Comparison of ENCODE assay signal across 10 cellular contexts in genomic region chr12:124920353-124920935, GRCh38. TPM values are rescaled to one million over a fixed set of nuclear protein-coding genes. Genes with fewer than 3 reads are reported as not detected.
DNase-seq lines count a peak whose midpoint lies in the region; ATAC-seq and TF ChIP-seq lines count a peak whose summit lies in the region.
"Had no signal": no experiment of that assay in that cellular context is flagged by ENCODE, and none has a peak within 500 bp of the region (broad histone marks: within the 10 kb centered on the region; RNA-seq: fewer than 3 reads in every experiment).

No MANE protein-coding gene starts in this region.

- H3K4me3 Mint-ChIP-seq in stimulated activated naive CD8-positive, alpha-beta T cell treated with anti-CD3 and anti-CD28 coated beads, Interleukin-15, Interleukin-2, amounts not matched to agents 100 ng/mL and 50 ng/mL, for 24 hours = peak overlapping the region; percentile 81
- peak overlapping the region; percentile 66 to 98 (median 84) for H3K4me3 Mint-ChIP-seq in naive B cell

- peaks cover 80% of the 10 kb centered on the region for H3K4me1 Mint-ChIP-seq in stimulated activated naive CD8-positive, alpha-beta T cell treated with anti-CD3 and anti-CD28 coated beads, Interleukin-15, Interleukin-2, amounts not matched to agents 100 ng/mL and 50 ng/mL, for 24 hours (ENCODE audit: low read depth)
- H3K4me1 Mint-ChIP-seq in naive B cell = peaks cover 58 to 86% (median 63%) of the 10 kb centered on the region in 3 donors

- H3K9me3 ChIP-seq in breast epithelium = no peaks in the 10 kb centered on the region

- in situ Hi-C loops in KBM-7 (cut with MboI; ENCODE audit: low pct_unique_long_range_greater_than_20kb, low sequenced_read_pairs) = no loop called here

- no peaks in the 10 kb centered on the region for H3K27me3 ChIP-seq in breast epithelium

- TF ChIP-seq POLR2A in breast epithelium (IDR thresholded peaks at IDR 0.05) = no peak

- intact Hi-C loops in breast epithelium (cut with DNase I; ENCODE audit: low total_unique reads) = no loop called here

- no peak overlapping the region for H3K4me3 ChIP-seq in breast epithelium

- peak overlapping the region; percentile 98 for H3K27ac Mint-ChIP-seq in stimulated activated naive CD8-positive, alpha-beta T cell treated with anti-CD3 and anti-CD28 coated beads, Interleukin-15, Interleukin-2, amounts not matched to agents 100 ng/mL and 50 ng/mL, for 24 hours
- H3K27ac Mint-ChIP-seq in naive B cell = peak overlapping the region; percentile 95 to 100 (median 98)

- peaks cover 5 to 9% of the 10 kb centered on the region in 2 donors for H3K4me1 ChIP-seq in breast epithelium

- H3K27ac ChIP-seq in breast epithelium = peak overlapping the region; percentile 73 to 98

- TF ChIP-seq CTCF in breast epithelium (IDR thresholded peaks at IDR 0.05) = no peak

- H3K9me3 Mint-ChIP-seq in stimulated activated naive CD8-positive, alpha-beta T cell treated with anti-CD3 and anti-CD28 coated beads, Interleukin-15, Interleukin-2, amounts not matched to agents 100 ng/mL and 50 ng/mL, for 24 hours = no peaks in the 10 kb centered on the region
- peaks cover 0 to 3% (median 0%) of the 10 kb centered on the region in 7 donors for H3K9me3 Mint-ChIP-seq in naive B cell

- H3K36me3 ChIP-seq in breast epithelium = no peaks in the 10 kb centered on the region

- H3K36me3 Mint-ChIP-seq in stimulated activated naive CD8-positive, alpha-beta T cell treated with anti-CD3 and anti-CD28 coated beads, Interleukin-15, Interleukin-2, amounts not matched to agents 100 ng/mL and 50 ng/mL, for 24 hours (ENCODE audit: low read depth) = peaks cover 4% of the 10 kb centered on the region
- H3K36me3 Mint-ChIP-seq in naive B cell = no peaks in the 10 kb centered on the region

- no peak for ATAC-seq in stimulated activated naive CD8-positive, alpha-beta T cell treated with anti-CD3 and anti-CD28 coated beads, Interleukin-15, Interleukin-2, amounts not matched to agents 100 U/mL and 50 U/mL, for 24 hours
- ATAC-seq in naive B cell (ENCODE audit: low read depth in 2 of 2) (no peak), HG03108 (IDR thresholded peaks at IDR 0.05; ENCODE audit: unreplicated experiment) (no peak)

- no peak for DNase-seq in stimulated activated naive CD8-positive, alpha-beta T cell treated with anti-CD3 and anti-CD28 coated beads, Interleukin-15, Interleukin-2, amounts not matched to agents 100 U/mL and 50 U/mL, for 24 hours
- DNase-seq in breast epithelium (ENCODE audit: low spot score in 2 of 2) (no peak), naive B cell (no peak), NCI-H82 (lab: John Stamatoyannopoulos, UW) (no peak), KBM-7 (no peak)
- DNase-seq in activated CD4-positive, CD25-positive, alpha-beta regulatory T cell (lab: John Stamatoyannopoulos, UW) = no peak
- DNase-seq: DMS153, NCI-H1436 had no signal

- H3K27me3 Mint-ChIP-seq in stimulated activated naive CD8-positive, alpha-beta T cell treated with anti-CD3 and anti-CD28 coated beads, Interleukin-15, Interleukin-2, amounts not matched to agents 100 ng/mL and 50 ng/mL, for 24 hours = peaks cover 4% of the 10 kb centered on the region
- H3K27me3 Mint-ChIP-seq in naive B cell = no peaks in the 10 kb centered on the region

RNA-seq across cellular contexts. Expression of gene UBC, which starts 6.0 kb away (rescaled TPM):
- total RNA-seq in breast epithelium = 1,000 to 10,000 TPM; 1,552 to 1,797 (median 1,598) TPM
- 1,000 to 10,000 TPM in 5 of 6 donors, 100 to 1,000 TPM in 1; 741 to 1,939 (median 1,380) TPM for polyA plus RNA-seq in naive B cell (ENCODE audit: low read depth in 6 of 6)

RNA-seq across cellular contexts. Expression of gene SCARB1, which starts 56.8 kb away (rescaled TPM):
- 10 to 100 TPM; 18.4 to 61.3 (median 20.2) TPM for total RNA-seq in breast epithelium
- 10 to 100 TPM in 4 of 6 donors, 1 to 10 TPM in 2; 4.1 to 20.8 (median 12.1) TPM for polyA plus RNA-seq in naive B cell (ENCODE audit: low read depth in 6 of 6)
